13 cellular contexts compared by ENCODE assay signal in genomic region chr2:148756292-148756975, GRCh38.
DNase-seq lines count a peak whose midpoint lies in the region; ATAC-seq, FAIRE-seq and TF ChIP-seq lines count a peak whose summit lies in the region.
"Had no signal": no experiment of that assay in that cellular context is flagged by ENCODE, and none has a peak within 500 bp of the region (broad histone marks: within the 10 kb centered on the region; RNA-seq: fewer than 3 reads in every experiment).

No MANE protein-coding gene starts in this region.

- ATAC-seq in GM12878 (no peak), HG03439 (IDR thresholded peaks at IDR 0.05; ENCODE audit: unreplicated experiment) (no peak)
- ATAC-seq: HCT116 had no signal

- TF ChIP-seq EP300 in GM12878 (IDR thresholded peaks at IDR 0.05; ENCODE audit: borderline replicate concordance in 1 of 2, control insufficient read depth in 1 of 2, low read depth in 2 of 2, low read length in 2 of 2): no peak

- WGBS in GM12878 (ENCODE audit: insufficient coverage, insufficient replicate concordance, low lambda C conversion rate, missing lambda C conversion rate): 73% methylated on average over 4 of the region's 4 CpGs
- 78% methylated on average over 2 of the region's 4 CpGs for WGBS in mesenchymal stem cell

- no peak for TF ChIP-seq POLR2A in GM12878 (IDR thresholded peaks at IDR 0.05; ENCODE audit: low read depth, low read length)

- H3K4me1 ChIP-seq in GM12878 (ENCODE audit: control insufficient read depth, insufficient read depth, low read length) (no peaks in the 10 kb centered on the region), mesenchymal stem cell (ENCODE audit: control insufficient read depth, insufficient read depth, low read depth, low read length) (no peaks in the 10 kb centered on the region)
- H3K4me1 ChIP-seq: suprapubic skin had no signal

- SMC1A ChIA-PET in GM12878 (lab: Charles Lee; ENCODE audit: uncharacterized antibody, unreplicated experiment): no interaction called here

- H2AK5ac ChIP-seq in mesenchymal stem cell (ENCODE audit: low read length, severe bottlenecking): no peak overlapping the region

- H3K4me3 ChIP-seq in GM12878 (no peak overlapping the region), mesenchymal stem cell (ENCODE audit: insufficient read depth in 1 of 2, low read depth in 1 of 2, low read length in 2 of 2) (no peak overlapping the region)
- H3K4me3 ChIP-seq: suprapubic skin had no signal

- no peak for TF ChIP-seq RAD21 in GM12878 (IDR thresholded peaks at IDR 0.05; ENCODE audit: insufficient read depth, low read depth, low read length)

- H3K9me3 ChIP-seq in GM12878 (replicated peaks; ENCODE audit: control insufficient read depth, insufficient read depth, low read length) (no peaks in the 10 kb centered on the region), mesenchymal stem cell (ENCODE audit: control insufficient read depth, low read length) (no peaks in the 10 kb centered on the region)
- H3K9me3 ChIP-seq: suprapubic skin had no signal

- FAIRE-seq in GM12878 (lab: Jason Lieb, UNC): peak; percentile 64
- FAIRE-seq: D721Med, endometrium, GM12891 had no signal

- no peak overlapping the region for H2AFZ ChIP-seq in GM12878 (ENCODE audit: control insufficient read depth, low read depth, low read length)
- H2AFZ ChIP-seq in mesenchymal stem cell (ENCODE audit: low read depth, low read length): no peak overlapping the region

- no peak overlapping the region for H2BK15ac ChIP-seq in mesenchymal stem cell (ENCODE audit: low read depth, poor library complexity, severe bottlenecking)

- H3K27ac ChIP-seq in GM12878 (ENCODE audit: control insufficient read depth, insufficient read depth) (no peak overlapping the region), mesenchymal stem cell (ENCODE audit: low read length, poor library complexity, severe bottlenecking) (no peak overlapping the region)
- H3K27ac ChIP-seq: suprapubic skin had no signal

- H4K91ac ChIP-seq in mesenchymal stem cell (ENCODE audit: low read length): no peak overlapping the region

- RAD21 ChIA-PET in GM12878 (lab: Charles Lee; ENCODE audit: unreplicated experiment): no interaction called here

- H3K27me3 ChIP-seq in GM12878 (replicated peaks in 1 of 2; ENCODE audit: control insufficient read depth in 2 of 2, insufficient read depth in 2 of 2, low read length in 1 of 2) (no peaks in the 10 kb centered on the region), mesenchymal stem cell (ENCODE audit: control insufficient read depth in 1 of 2, insufficient read depth in 1 of 2, low read length in 2 of 2) (no peaks in the 10 kb centered on the region)
- H3K27me3 ChIP-seq: suprapubic skin had no signal

- in situ Hi-C loops in Caki2 (cut with HindIII; ENCODE audit: low pct_unique_long_range_greater_than_20kb, low sequenced_read_pairs): no loop called here
- in situ Hi-C loops in GM12878 (cut with MboI): no loop called here

- no peak overlapping the region for H4K8ac ChIP-seq in mesenchymal stem cell (ENCODE audit: low read length)

- no peak overlapping the region for H2BK12ac ChIP-seq in mesenchymal stem cell (ENCODE audit: low read length in 2 of 2)

- H3K14ac ChIP-seq in mesenchymal stem cell (ENCODE audit: low read length in 2 of 2): no peak overlapping the region

- intact Hi-C loops in GM12878 (cut with micrococcal nuclease; ENCODE audit: unreplicated experiment): no loop called here

- H3K79me2 ChIP-seq in GM12878 (ENCODE audit: control insufficient read depth, insufficient read depth, low read length): no peaks in the 10 kb centered on the region

- no peak overlapping the region for H3K4ac ChIP-seq in mesenchymal stem cell (ENCODE audit: low read depth in 1 of 2, low read length in 2 of 2)

- CTCF ChIA-PET in GM12878 (lab: Yijun Ruan, JAX): no interaction called here

- DNase-seq in Caki2 (ENCODE audit: low read depth): peak; percentile 2
- peak; percentile 93 for DNase-seq in HT1080 (ENCODE audit: low read depth)
- no peak for DNase-seq in GM12878 (ENCODE audit: low read depth, low spot score)
- peak; percentile 47 for DNase-seq in mesenchymal stem cell
- no peak for DNase-seq in SK-N-DZ (ENCODE audit: low spot score)
- no peak for DNase-seq in COR-L47 (lab: John Stamatoyannopoulos, UW)
- DNase-seq: NCI-H2029 treated with DMSO at 0.1 percent for 48 hours had no signal

- H3K9ac ChIP-seq in GM12878 (ENCODE audit: control insufficient read depth, insufficient read depth, low read length) (no peak overlapping the region), mesenchymal stem cell (ENCODE audit: low read length) (no peak overlapping the region)

- H3K4me2 ChIP-seq in GM12878 (ENCODE audit: control insufficient read depth, insufficient read depth) (no peak overlapping the region), mesenchymal stem cell (ENCODE audit: low read length, poor library complexity, severe bottlenecking) (no peak overlapping the region)

- TF ChIP-seq CTCF in GM12878 (IDR thresholded peaks at IDR 0.05 in 2 of 3, conservative IDR thresholded peaks at IDR 0.05 in 1 of 3; ENCODE audit: control insufficient read depth in 2 of 3, extremely low read depth in 1 of 3, insufficient read depth in 1 of 3, low read depth in 3 of 3, low read length in 3 of 3): no peak

- POLR2A ChIA-PET in GM12878 (lab: Charles Lee): no interaction called here

- no peak overlapping the region for H2BK120ac ChIP-seq in mesenchymal stem cell (ENCODE audit: low read depth, low read length)

- BruUV-seq in GM12878 (replicated peaks; lab: Mats Ljungman, UMichigan): no TSS peak

- H2BK5ac ChIP-seq in mesenchymal stem cell (ENCODE audit: low read depth, low read length, poor library complexity, severe bottlenecking): no peak overlapping the region

- H3K36me3 ChIP-seq in GM12878 (ENCODE audit: control insufficient read depth in 2 of 2, insufficient read depth in 2 of 2, low read length in 1 of 2): peaks cover 0 to 6% of the 10 kb centered on the region in 2 experiments; a peak in 1 of 4 replicates
- H3K36me3 ChIP-seq in mesenchymal stem cell (ENCODE audit: control insufficient read depth in 1 of 2, insufficient read depth in 2 of 2, low read depth in 1 of 2, low read length in 2 of 2): peaks cover 0 to 19% of the 10 kb centered on the region in 2 experiments

- H3K18ac ChIP-seq in mesenchymal stem cell (ENCODE audit: low read depth in 1 of 2, low read length in 2 of 2): no peak overlapping the region

- H3K79me1 ChIP-seq in mesenchymal stem cell (replicated peaks; ENCODE audit: low read length, poor library complexity, severe bottlenecking): peaks cover 21% of the 10 kb centered on the region

- H4K20me1 ChIP-seq in GM12878 (ENCODE audit: control insufficient read depth, insufficient read depth): no peaks in the 10 kb centered on the region

- H3K23ac ChIP-seq in mesenchymal stem cell (ENCODE audit: low read length in 2 of 2): no peak overlapping the region

TF ChIP-seq in GM12878, 131 proteins besides CTCF, POLR2A, EP300 and RAD21 (continues in another document):
- TF ChIP-seq SRF (IDR thresholded peaks at IDR 0.05; ENCODE audit: low read depth in 2 of 2, low read length in 2 of 2) (no peak), BRCA1 (IDR thresholded peaks at IDR 0.05; ENCODE audit: low read depth, low read length) (no peak), SUZ12 (IDR thresholded peaks at IDR 0.05; ENCODE audit: unreplicated experiment) (no peak)
- TF ChIP-seq, protein P1, sequence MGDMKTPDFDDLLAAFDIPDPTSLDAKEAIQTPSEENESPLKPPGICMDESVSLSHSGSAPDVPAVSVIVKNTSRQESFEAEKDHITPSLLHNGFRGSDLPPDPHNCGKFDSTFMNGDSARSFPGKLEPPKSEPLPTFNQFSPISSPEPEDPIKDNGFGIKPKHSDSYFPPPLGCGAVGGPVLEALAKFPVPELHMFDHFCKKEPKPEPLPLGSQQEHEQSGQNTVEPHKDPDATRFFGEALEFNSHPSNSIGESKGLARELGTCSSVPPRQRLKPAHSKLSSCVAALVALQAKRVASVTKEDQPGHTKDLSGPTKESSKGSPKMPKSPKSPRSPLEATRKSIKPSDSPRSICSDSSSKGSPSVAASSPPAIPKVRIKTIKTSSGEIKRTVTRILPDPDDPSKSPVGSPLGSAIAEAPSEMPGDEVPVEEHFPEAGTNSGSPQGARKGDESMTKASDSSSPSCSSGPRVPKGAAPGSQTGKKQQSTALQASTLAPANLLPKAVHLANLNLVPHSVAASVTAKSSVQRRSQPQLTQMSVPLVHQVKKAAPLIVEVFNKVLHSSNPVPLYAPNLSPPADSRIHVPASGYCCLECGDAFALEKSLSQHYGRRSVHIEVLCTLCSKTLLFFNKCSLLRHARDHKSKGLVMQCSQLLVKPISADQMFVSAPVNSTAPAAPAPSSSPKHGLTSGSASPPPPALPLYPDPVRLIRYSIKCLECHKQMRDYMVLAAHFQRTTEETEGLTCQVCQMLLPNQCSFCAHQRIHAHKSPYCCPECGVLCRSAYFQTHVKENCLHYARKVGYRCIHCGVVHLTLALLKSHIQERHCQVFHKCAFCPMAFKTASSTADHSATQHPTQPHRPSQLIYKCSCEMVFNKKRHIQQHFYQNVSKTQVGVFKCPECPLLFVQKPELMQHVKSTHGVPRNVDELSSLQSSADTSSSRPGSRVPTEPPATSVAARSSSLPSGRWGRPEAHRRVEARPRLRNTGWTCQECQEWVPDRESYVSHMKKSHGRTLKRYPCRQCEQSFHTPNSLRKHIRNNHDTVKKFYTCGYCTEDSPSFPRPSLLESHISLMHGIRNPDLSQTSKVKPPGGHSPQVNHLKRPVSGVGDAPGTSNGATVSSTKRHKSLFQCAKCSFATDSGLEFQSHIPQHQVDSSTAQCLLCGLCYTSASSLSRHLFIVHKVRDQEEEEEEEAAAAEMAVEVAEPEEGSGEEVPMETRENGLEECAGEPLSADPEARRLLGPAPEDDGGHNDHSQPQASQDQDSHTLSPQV (IDR thresholded peaks at IDR 0.05): no peak
- TF ChIP-seq, protein P2, sequence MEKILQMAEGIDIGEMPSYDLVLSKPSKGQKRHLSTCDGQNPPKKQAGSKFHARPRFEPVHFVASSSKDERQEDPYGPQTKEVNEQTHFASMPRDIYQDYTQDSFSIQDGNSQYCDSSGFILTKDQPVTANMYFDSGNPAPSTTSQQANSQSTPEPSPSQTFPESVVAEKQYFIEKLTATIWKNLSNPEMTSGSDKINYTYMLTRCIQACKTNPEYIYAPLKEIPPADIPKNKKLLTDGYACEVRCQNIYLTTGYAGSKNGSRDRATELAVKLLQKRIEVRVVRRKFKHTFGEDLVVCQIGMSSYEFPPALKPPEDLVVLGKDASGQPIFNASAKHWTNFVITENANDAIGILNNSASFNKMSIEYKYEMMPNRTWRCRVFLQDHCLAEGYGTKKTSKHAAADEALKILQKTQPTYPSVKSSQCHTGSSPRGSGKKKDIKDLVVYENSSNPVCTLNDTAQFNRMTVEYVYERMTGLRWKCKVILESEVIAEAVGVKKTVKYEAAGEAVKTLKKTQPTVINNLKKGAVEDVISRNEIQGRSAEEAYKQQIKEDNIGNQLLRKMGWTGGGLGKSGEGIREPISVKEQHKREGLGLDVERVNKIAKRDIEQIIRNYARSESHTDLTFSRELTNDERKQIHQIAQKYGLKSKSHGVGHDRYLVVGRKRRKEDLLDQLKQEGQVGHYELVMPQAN (conservative IDR thresholded peaks at IDR 0.05): no peak

Comparison
In these comparisons a context has a peak if more than half of its experiments do, and no peak if none do; other contexts are left out.
1. DNase-seq: peak in Caki2 (single experiment), HT1080 (single experiment) and mesenchymal stem cell (single experiment); none in GM12878 (single experiment), SK-N-DZ (single experiment) and COR-L47 (single experiment).